14 cellular contexts compared by ENCODE assay signal in genomic region chr2:24855022-24855622, GRCh38.
A peak's percentile ranks its signal among the peaks of the same experiment; 100 is the strongest.
DNase-seq lines count a peak whose midpoint lies in the region; ATAC-seq and TF ChIP-seq lines count a peak whose summit lies in the region.
"Had no signal": no experiment of that assay in that cellular context is flagged by ENCODE, and none has a peak within 500 bp of the region (broad histone marks: within the 10 kb centered on the region; RNA-seq: fewer than 3 reads in every experiment).

No MANE protein-coding gene starts in this region.

- H3K36me3 ChIP-seq in ascending aorta (no peaks in the 10 kb centered on the region), neuronal stem cell (replicated peaks in 1 of 2; ENCODE audit: control insufficient read depth in 2 of 2, insufficient read depth in 2 of 2, low read length in 2 of 2) (peaks cover 4 to 16% of the 10 kb centered on the region in 2 donors), tibial nerve (peaks cover 0 to 3% (median 0%) of the 10 kb centered on the region in 3 donors)

- DNase-seq in ascending aorta (ENCODE audit: low spot score in 2 of 2) (no peak), fibroblast of villous mesenchyme (ENCODE audit: low read depth) (peak; percentile 59), neuronal stem cell (ENCODE audit: low spot score) (no peak), tibial nerve (ENCODE audit: low spot score in 2 of 2) (peak in 1 of 2 donors; percentile 43), SKM-1 (lab: John Stamatoyannopoulos, UW; ENCODE audit: unreplicated experiment) (no peak), NCI-H187 treated with DMSO at 0.1 percent for 48 hours (lab: John Stamatoyannopoulos, UW) (no peak)
- no peak for DNase-seq in stimulated activated naive CD8-positive, alpha-beta T cell treated with anti-CD3 and anti-CD28 coated beads, Interleukin-15, Interleukin-2, amounts not matched to agents 100 U/mL and 50 U/mL, for 24 hours
- DNase-seq: activated CD8-positive, alpha-beta T cell treated with anti-CD3 and anti-CD28 coated beads for 36 hours; foreskin keratinocyte; NCI-H187; SIG-M5 had no signal

- H3K4me3 ChIP-seq in ascending aorta (no peak overlapping the region), fibroblast of villous mesenchyme (ENCODE audit: low read depth, low read length) (no peak overlapping the region), neuronal stem cell (ENCODE audit: low read length in 2 of 2) (no peak overlapping the region), tibial nerve (no peak overlapping the region)

- TF ChIP-seq POLR2A in tibial nerve (IDR thresholded peaks at IDR 0.05): no peak

- H3K9me3 ChIP-seq in ascending aorta (no peaks in the 10 kb centered on the region), neuronal stem cell (replicated peaks in 1 of 2; ENCODE audit: control insufficient read depth in 2 of 2, insufficient read depth in 1 of 2, low read depth in 1 of 2, low read length in 2 of 2) (peaks cover 2 to 3% of the 10 kb centered on the region in 2 donors), tibial nerve (no peaks in the 10 kb centered on the region)

- no CpG with 5 or more reads among the region's 8 CpGs for whole genome bisulfite sequencing in neuronal stem cell (ENCODE audit: extremely low coverage in 2 of 2, insufficient read length in 2 of 2, insufficient replicate concordance in 1 of 2), 2 donors
- WGBS in tibial nerve, 2 donors: 29 to 37% methylated on average over 8 of the region's 8 CpGs

- intact Hi-C loops in ascending aorta (cut with DNase I): no loop called here

- no peak overlapping the region for H2BK120ac ChIP-seq in neuronal stem cell (ENCODE audit: low read depth, low read length)

- no peak overlapping the region for H3K14ac ChIP-seq in neuronal stem cell (ENCODE audit: low read length)

- no peak overlapping the region for H3K23ac ChIP-seq in neuronal stem cell (ENCODE audit: low read depth, low read length, poor library complexity)

- H3K4me1 ChIP-seq in ascending aorta (peaks cover 6 to 28% of the 10 kb centered on the region in 2 donors), neuronal stem cell (ENCODE audit: control insufficient read depth in 2 of 2, insufficient read depth in 1 of 2, low read depth in 1 of 2, low read length in 2 of 2) (peaks cover 3 to 11% of the 10 kb centered on the region in 2 donors), tibial nerve (peaks cover 0 to 74% (median 38%) of the 10 kb centered on the region in 4 donors)
- H3K4me1 ChIP-seq: foreskin keratinocyte had no signal

- no peak overlapping the region for H2BK12ac ChIP-seq in neuronal stem cell (ENCODE audit: low read length)

- H3K27ac ChIP-seq in ascending aorta (peak overlapping the region; percentile 75 to 80), neuronal stem cell (replicated peaks; ENCODE audit: low read length) (peak overlapping the region; percentile 65), tibial nerve (peak overlapping the region; percentile 64 to 91 (median 88))
- H3K27ac ChIP-seq: C4-2B, foreskin keratinocyte, KMS-11 had no signal

- H2AK5ac ChIP-seq in neuronal stem cell (ENCODE audit: low read depth, low read length): no peak overlapping the region

- no peaks in the 10 kb centered on the region for H3K79me1 ChIP-seq in neuronal stem cell (ENCODE audit: low read depth, low read length)

- no peak overlapping the region for H3K4ac ChIP-seq in neuronal stem cell (ENCODE audit: low read length)

- no peak overlapping the region for H2AFZ ChIP-seq in neuronal stem cell (ENCODE audit: low read length)

- H3K27me3 ChIP-seq in ascending aorta: no peaks in the 10 kb centered on the region
- no peaks in the 10 kb centered on the region for H3K27me3 ChIP-seq in neuronal stem cell (ENCODE audit: control insufficient read depth in 3 of 3, insufficient read depth in 3 of 3, low read depth in 1 of 3, low read length in 3 of 3)
- H3K27me3 ChIP-seq in tibial nerve: no peaks in the 10 kb centered on the region
- H3K27me3 ChIP-seq: foreskin keratinocyte had no signal

- H3K4me2 ChIP-seq in neuronal stem cell (ENCODE audit: insufficient read depth, low read length, poor library complexity, severe bottlenecking): no peak overlapping the region
- H3K4me2 ChIP-seq: KMS-11 had no signal

- no peak overlapping the region for H3K9ac ChIP-seq in neuronal stem cell (ENCODE audit: low read depth, low read length, poor library complexity)
- H3K9ac ChIP-seq: KMS-11 had no signal

- H3K18ac ChIP-seq in neuronal stem cell (ENCODE audit: low read length): no peak overlapping the region

- no peak overlapping the region for H2BK15ac ChIP-seq in neuronal stem cell (ENCODE audit: low read length)

- no peak overlapping the region for H4K8ac ChIP-seq in neuronal stem cell (ENCODE audit: low read depth, low read length)

- peak; percentile 84 to 89 for TF ChIP-seq EP300 in tibial nerve (IDR thresholded peaks at IDR 0.05)

- no peak for TF ChIP-seq CTCF in ascending aorta (IDR thresholded peaks at IDR 0.05)
- TF ChIP-seq CTCF in fibroblast of villous mesenchyme (IDR thresholded peaks at IDR 0.05; ENCODE audit: insufficient read depth, low read depth, low read length): no peak
- no peak for TF ChIP-seq CTCF in tibial nerve (IDR thresholded peaks at IDR 0.05)

- no peak for ATAC-seq in stimulated activated naive CD8-positive, alpha-beta T cell treated with anti-CD3 and anti-CD28 coated beads, Interleukin-15, Interleukin-2, amounts not matched to agents 100 U/mL and 50 U/mL, for 24 hours
- ATAC-seq in GM21529 (IDR thresholded peaks at IDR 0.05; ENCODE audit: unreplicated experiment): no peak
- ATAC-seq: activated CD8-positive, alpha-beta T cell treated with anti-CD3 and anti-CD28 coated beads for 36 hours had no signal

- no peak overlapping the region for H4K91ac ChIP-seq in neuronal stem cell (ENCODE audit: low read depth, low read length, poor library complexity)

- no peak overlapping the region for H2BK5ac ChIP-seq in neuronal stem cell (ENCODE audit: low read length)
